ENCODE assay signal across 1 cellular context in genomic region chr6:26361544-26361943, GRCh38.
TF ChIP-seq lines count a peak whose summit lies in the region.

No MANE protein-coding gene starts in this region.

TF ChIP-seq in HepG2, 621 proteins besides CTCF, POLR2A, EP300 and RAD21 (continues in another document):
- no peak for TF ChIP-seq NPAS2 (CRISPR knock-in tag; IDR thresholded peaks at IDR 0.05; ENCODE audit: borderline replicate concordance)
- TF ChIP-seq FOXO1 (CRISPR knock-in tag; IDR thresholded peaks at IDR 0.05): no peak
- TF ChIP-seq E2F1 (CRISPR knock-in tag; IDR thresholded peaks at IDR 0.05): no peak
- no peak for TF ChIP-seq ZNF780A (CRISPR knock-in tag; IDR thresholded peaks at IDR 0.05)
- TF ChIP-seq ZKSCAN1 (IDR thresholded peaks at IDR 0.05; ENCODE audit: low read length): no peak
- TF ChIP-seq KMT2A (CRISPR knock-in tag; IDR thresholded peaks at IDR 0.05): no peak
- TF ChIP-seq ZNF234 (CRISPR knock-in tag; conservative IDR thresholded peaks at IDR 0.05): no peak
- TF ChIP-seq ZNF607 (CRISPR knock-in tag; IDR thresholded peaks at IDR 0.05; ENCODE audit: borderline replicate concordance): 0 out of 2 replicates have a peak, but pooled peaks have one; percentile 45
- no peak for TF ChIP-seq ARID4A (CRISPR knock-in tag; IDR thresholded peaks at IDR 0.05; ENCODE audit: borderline replicate concordance)
- TF ChIP-seq SKIL (CRISPR knock-in tag; IDR thresholded peaks at IDR 0.05; ENCODE audit: borderline replicate concordance): no peak
- TF ChIP-seq RXRB (CRISPR knock-in tag; IDR thresholded peaks at IDR 0.05; ENCODE audit: borderline replicate concordance): 0 out of 2 replicates have a peak, but pooled peaks have one; percentile 5
- no peak for TF ChIP-seq SP2 (CRISPR knock-in tag; IDR thresholded peaks at IDR 0.05)
- TF ChIP-seq ZBTB43 (CRISPR knock-in tag; conservative IDR thresholded peaks at IDR 0.05): no peak
- TF ChIP-seq ZNF275 (CRISPR knock-in tag; IDR thresholded peaks at IDR 0.05; ENCODE audit: borderline replicate concordance): no peak
- TF ChIP-seq EEA1 (CRISPR knock-in tag; IDR thresholded peaks at IDR 0.05; ENCODE audit: borderline replicate concordance): no peak
- peak; percentile 42; the same call in 1 of the 2 replicates for TF ChIP-seq ZBTB7B (CRISPR knock-in tag; IDR thresholded peaks at IDR 0.05)
- no peak for TF ChIP-seq HNRNPH1 (optimal IDR thresholded peaks at IDR 0.05; ENCODE audit: low read depth, low read length)
- no peak for TF ChIP-seq MIER3 (CRISPR knock-in tag; IDR thresholded peaks at IDR 0.05; ENCODE audit: borderline replicate concordance)
- TF ChIP-seq FLYWCH1 (CRISPR knock-in tag; IDR thresholded peaks at IDR 0.05): no peak
- no peak for TF ChIP-seq ETV5 (CRISPR knock-in tag; IDR thresholded peaks at IDR 0.05; ENCODE audit: borderline replicate concordance)
- TF ChIP-seq SNAI1 (CRISPR knock-in tag; IDR thresholded peaks at IDR 0.05; ENCODE audit: borderline replicate concordance): no peak
- no peak for TF ChIP-seq SCMH1 (CRISPR knock-in tag; IDR thresholded peaks at IDR 0.05; ENCODE audit: borderline replicate concordance)
- TF ChIP-seq ZNF205 (CRISPR knock-in tag; IDR thresholded peaks at IDR 0.05): no peak
- TF ChIP-seq TEAD2 (CRISPR knock-in tag; IDR thresholded peaks at IDR 0.05): no peak
- TF ChIP-seq ZNF251 (CRISPR knock-in tag; IDR thresholded peaks at IDR 0.05): no peak
- 0 out of 2 replicates have a peak, but pooled peaks have one; percentile 17 for TF ChIP-seq HHEX (CRISPR knock-in tag; IDR thresholded peaks at IDR 0.05)
- no peak for TF ChIP-seq ZNF569 (CRISPR knock-in tag; IDR thresholded peaks at IDR 0.05; ENCODE audit: borderline replicate concordance)
- 0 out of 2 replicates have a peak, but pooled peaks have one; percentile 7 for TF ChIP-seq SAP130 (CRISPR knock-in tag; IDR thresholded peaks at IDR 0.05; ENCODE audit: low read depth)
- no peak for TF ChIP-seq ZNF597 (CRISPR knock-in tag; IDR thresholded peaks at IDR 0.05)
- no peak for TF ChIP-seq MYC (CRISPR knock-in tag; IDR thresholded peaks at IDR 0.05; ENCODE audit: borderline replicate concordance)
- no peak for TF ChIP-seq ZNF160 (CRISPR knock-in tag; IDR thresholded peaks at IDR 0.05)
- no peak for TF ChIP-seq ATF7 (IDR thresholded peaks at IDR 0.05)
- TF ChIP-seq ATF7 (CRISPR knock-in tag; IDR thresholded peaks at IDR 0.05): 0 out of 2 replicates have a peak, but pooled peaks have one; percentile 25
- no peak for TF ChIP-seq MTF2 (CRISPR knock-in tag; IDR thresholded peaks at IDR 0.05; ENCODE audit: borderline replicate concordance)
- TF ChIP-seq KDM3A (CRISPR knock-in tag; IDR thresholded peaks at IDR 0.05; ENCODE audit: low read depth): no peak
- TF ChIP-seq NR2C2 (CRISPR knock-in tag; IDR thresholded peaks at IDR 0.05; ENCODE audit: borderline replicate concordance): no peak
- no peak for TF ChIP-seq ZSCAN25 (CRISPR knock-in tag; IDR thresholded peaks at IDR 0.05)
- no peak for TF ChIP-seq NFAT5 (CRISPR knock-in tag; IDR thresholded peaks at IDR 0.05)
- no peak for TF ChIP-seq CENPT (CRISPR knock-in tag; IDR thresholded peaks at IDR 0.05; ENCODE audit: low read depth)
- no peak for TF ChIP-seq RBFOX2 (IDR thresholded peaks at IDR 0.05; ENCODE audit: low read depth, low read length)
- no peak for TF ChIP-seq IRF9 (CRISPR knock-in tag; IDR thresholded peaks at IDR 0.05; ENCODE audit: borderline replicate concordance)
- TF ChIP-seq ZNF891 (CRISPR knock-in tag; IDR thresholded peaks at IDR 0.05): no peak
- TF ChIP-seq SRSF1 (optimal IDR thresholded peaks at IDR 0.05; ENCODE audit: low read depth, low read length): no peak
- no peak for TF ChIP-seq ZFP90 (CRISPR knock-in tag; IDR thresholded peaks at IDR 0.05; ENCODE audit: borderline replicate concordance)
- no peak for TF ChIP-seq MAZ (IDR thresholded peaks at IDR 0.05; ENCODE audit: borderline replicate concordance, low read depth, low read length)
- TF ChIP-seq MAZ (CRISPR knock-in tag; IDR thresholded peaks at IDR 0.05; ENCODE audit: low read depth): peak; percentile 15; the same call in 1 of the 2 replicates
- no peak for TF ChIP-seq ZNF232 (CRISPR knock-in tag; IDR thresholded peaks at IDR 0.05; ENCODE audit: borderline replicate concordance)
- no peak for TF ChIP-seq DNMT1 (CRISPR knock-in tag; IDR thresholded peaks at IDR 0.05)
- no peak for TF ChIP-seq SOX6 (IDR thresholded peaks at IDR 0.05)
- TF ChIP-seq SOX6 (CRISPR knock-in tag; IDR thresholded peaks at IDR 0.05): 0 out of 2 replicates have a peak, but pooled peaks have one; percentile 9
